Comparison of ENCODE assay signal across 9 cellular contexts in the genomic region with DNA sequence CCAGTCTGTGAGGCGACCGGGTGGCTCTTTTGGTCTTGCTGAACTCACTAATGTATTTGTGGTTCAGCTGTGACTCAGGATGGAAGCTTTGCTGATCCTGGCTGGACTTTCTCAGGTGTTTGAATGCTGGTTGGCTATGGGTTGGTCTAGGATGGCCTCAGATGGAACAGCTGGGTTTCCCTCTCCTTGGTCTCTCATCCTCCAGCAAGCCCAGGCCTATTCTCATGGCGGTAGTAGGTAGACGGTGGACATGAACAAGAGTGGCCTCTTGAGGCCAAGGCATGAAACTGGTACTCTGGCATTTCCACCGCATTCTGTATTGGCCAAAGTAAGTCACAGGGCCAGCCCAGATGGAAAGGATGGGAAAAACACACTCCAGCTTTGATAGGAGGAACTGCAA. TPM values are rescaled to one million over a fixed set of nuclear protein-coding genes. Genes with fewer than 3 reads are reported as not detected.
DNase-seq lines count a peak whose midpoint lies in the region; ATAC-seq and TF ChIP-seq lines count a peak whose summit lies in the region.
"Had no signal": no experiment of that assay in that cellular context is flagged by ENCODE, and none has a peak within 500 bp of the region (broad histone marks: within the 10 kb centered on the region; RNA-seq: fewer than 3 reads in every experiment).

No MANE protein-coding gene starts in this region.

- intact Hi-C loops in lower lobe of right lung (cut with DNase I), result no loop called here

- H3K4me1 ChIP-seq in lower lobe of right lung, result peaks cover 30% of the 10 kb centered on the region
- H3K4me1 ChIP-seq: BLaER1 had no signal

- peak; percentile 70 for TF ChIP-seq CTCF in choroid plexus epithelial cell (conservative IDR thresholded peaks at IDR 0.05; ENCODE audit: low read depth, low read length)
- TF ChIP-seq CTCF in lower lobe of right lung (IDR thresholded peaks at IDR 0.05), result peak; percentile 44

- peaks cover 40% of the 10 kb centered on the region for H3K36me3 ChIP-seq in lower lobe of right lung

- H3K27ac ChIP-seq in lower lobe of right lung, result no peak overlapping the region
- H3K27ac ChIP-seq: BLaER1 had no signal

- DNase-seq in NCI-H1417 (lab: John Stamatoyannopoulos, UW) (peak in 2 of 3 experiments; percentile 32 to 73), NCI-H1417 treated with DMSO at 0.1 percent for 48 hours (lab: John Stamatoyannopoulos, UW) (no peak), NCI-H748 treated with DMSO at 0.1 percent for 48 hours (lab: John Stamatoyannopoulos, UW) (peak; percentile 44), choroid plexus epithelial cell (ENCODE audit: low read depth) (peak; percentile 81), lower lobe of right lung (no peak)
- no peak for DNase-seq in activated CD4-positive, CD25-positive, alpha-beta regulatory T cell (lab: John Stamatoyannopoulos, UW)

- H3K27me3 ChIP-seq in lower lobe of right lung (ENCODE audit: low read depth), result no peaks in the 10 kb centered on the region
- H3K27me3 ChIP-seq: BLaER1 had no signal

- ATAC-seq in lower lobe of right lung, result peak; percentile 66 to 71
- ATAC-seq in HG02678 (IDR thresholded peaks at IDR 0.05; ENCODE audit: unreplicated experiment), result no peak
- no peak for ATAC-seq in GM19328 (IDR thresholded peaks at IDR 0.05; ENCODE audit: unreplicated experiment)

- H3K9me3 ChIP-seq in lower lobe of right lung, result no peaks in the 10 kb centered on the region
- H3K9me3 ChIP-seq: BLaER1 had no signal

- no peak overlapping the region for H3K4me3 ChIP-seq in choroid plexus epithelial cell (ENCODE audit: low read depth, low read length)
- H3K4me3 ChIP-seq in lower lobe of right lung, result no peak overlapping the region
- H3K4me3 ChIP-seq: BLaER1 had no signal

RNA-seq across cellular contexts. Expression of a gene that starts 11.8 kb away (rescaled TPM):
- 9.6 TPM for total RNA-seq in lower lobe of right lung

RNA-seq across cellular contexts. Expression of a gene that starts 43.2 kb away (rescaled TPM):
- 56.1 TPM for total RNA-seq in lower lobe of right lung

Comparison
In these comparisons a context has a peak if more than half of its experiments do, and no peak if none do; other contexts are left out.
1. DNase-seq: peak in NCI-H1417 (2 of 3), NCI-H748 treated with DMSO at 0.1 percent for 48 hours (single experiment) and choroid plexus epithelial cell (single experiment); none in NCI-H1417 treated with DMSO at 0.1 percent for 48 hours (single experiment), lower lobe of right lung (single experiment) and activated CD4-positive, CD25-positive, alpha-beta regulatory T cell (0 of 4).
2. ATAC-seq: peak in lower lobe of right lung (2 of 2); none in HG02678 (single experiment) and GM19328 (single experiment).